Comparison of ENCODE assay signal across 34 cellular contexts in genomic region chr6:36180126-36180525, GRCh38.
"Had no signal": no experiment of that assay in that cellular context is flagged by ENCODE, and none has a peak within 500 bp of the region (broad histone marks: within the 10 kb centered on the region; RNA-seq: fewer than 3 reads in every experiment).

No MANE protein-coding gene starts in this region.

- H3K9ac ChIP-seq: KMS-11 had no signal

- H3K27ac ChIP-seq: KMS-11 had no signal

- H3K4me3 ChIP-seq: MG63 had no signal

- H3K4me2 ChIP-seq: KMS-11 had no signal

- H3K36me3 ChIP-seq: MG63 had no signal

- H3K9me3 ChIP-seq: MG63 had no signal

- DNase-seq: Karpas-422, Kasumi-1, MG63, MM.1S, MV-4-11, NCI-H1048, NCI-H1092, NCI-H1092 treated with DMSO at 0.1 percent for 48 hours, NCI-H1105, NCI-H1105 treated with DMSO at 0.1 percent for 48 hours, NCI-H1417, NCI-H1417 treated with DMSO at 0.1 percent for 48 hours, NCI-H1436, NCI-H1436 treated with DMSO at 0.1 percent for 48 hours, NCI-H146, NCI-H1694, NCI-H1694 treated with DMSO at 0.1 percent for 48 hours, NCI-H187, NCI-H187 treated with DMSO at 0.1 percent for 48 hours, NCI-H1930, NCI-H2029, NCI-H2029 treated with DMSO at 0.1 percent for 48 hours, NCI-H2081, NCI-H2081 treated with DMSO at 0.1 percent for 48 hours, NCI-H2107, NCI-H2171, NCI-H2171 treated with DMSO at 0.1 percent for 48 hours, NCI-H2227 treated with DMSO at 0.1 percent for 48 hours, NCI-H226, NCI-H345, NCI-H446, NCI-H446 treated with DMSO at 0.1 percent for 48 hours, NCI-H510A had no signal

- H3K27me3 ChIP-seq: MG63 had no signal
